9 cellular contexts compared by ENCODE assay signal in the genomic region with DNA sequence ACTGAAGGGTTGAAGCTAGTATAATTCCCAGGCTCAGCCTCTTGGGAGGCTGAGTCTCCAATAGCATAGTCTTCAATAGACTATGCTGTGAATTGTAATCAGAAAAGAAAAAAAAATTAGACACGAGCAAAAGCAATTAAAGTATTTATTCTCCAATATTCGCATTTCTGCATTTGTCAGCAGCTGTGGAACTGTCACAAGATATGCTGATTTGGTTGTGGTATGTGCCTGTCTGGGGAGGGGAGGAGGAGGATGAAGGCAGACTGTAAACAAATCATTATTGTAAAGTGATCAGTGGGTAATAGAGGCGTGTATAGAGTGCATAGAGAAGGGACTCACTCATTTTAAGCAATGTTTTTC. TPM values are rescaled to one million over a fixed set of nuclear protein-coding genes. Genes with fewer than 3 reads are reported as not detected.
A peak's percentile ranks its signal among the peaks of the same experiment; 100 is the strongest.
DNase-seq lines count a peak whose midpoint lies in the region; ATAC-seq and TF ChIP-seq lines count a peak whose summit lies in the region.
"Had no signal": no experiment of that assay in that cellular context is flagged by ENCODE, and none has a peak within 500 bp of the region (broad histone marks: within the 10 kb centered on the region; RNA-seq: fewer than 3 reads in every experiment).

No MANE protein-coding gene starts in this region.

- H3K4me1 ChIP-seq in heart right ventricle (peaks cover 0 to 55% (median 12%) of the 10 kb centered on the region in 9 donors), foreskin keratinocyte (no peaks in the 10 kb centered on the region)

- peaks cover 64% of the 10 kb centered on the region for H3K4me1 Mint-ChIP-seq in activated naive CD4-positive, alpha-beta T cell treated with anti-CD3 and anti-CD28 coated beads, Interleukin-2, amount 10 ng/mL, durations not matched to agents 7 days and 5 days
- H3K4me1 Mint-ChIP-seq in nephron progenitor cell = peaks cover 30% of the 10 kb centered on the region

- peak overlapping the region in 2 of 10 donors; percentile 30 to 36 for H3K4me3 ChIP-seq in heart right ventricle

- CTCF ChIA-PET in activated naive CD4-positive, alpha-beta T cell treated with anti-CD3 and anti-CD28 coated beads, Interleukin-2, amount 10 ng/mL, durations not matched to agents 7 days and 5 days (lab: Charles Lee) = interaction anchor here (0.9 to 1.9 kb wide), 3 partner anchors 23 to 110 kb away, joined by 3 to 7 read pairs (median 4); a partner anchor contains a TSS

- H3K9me3 Mint-ChIP-seq in activated naive CD4-positive, alpha-beta T cell treated with anti-CD3 and anti-CD28 coated beads, Interleukin-2, amount 10 ng/mL, durations not matched to agents 7 days and 5 days = no peaks in the 10 kb centered on the region
- no peaks in the 10 kb centered on the region for H3K9me3 Mint-ChIP-seq in nephron progenitor cell

- DNase-seq in activated naive CD4-positive, alpha-beta T cell treated with anti-CD3 and anti-CD28 coated beads, Interleukin-2, amount 10 ng/mL, durations not matched to agents 7 days and 5 days = peak; percentile 35
- DNase-seq in nephron progenitor cell (no peak), heart right ventricle (no peak), foreskin keratinocyte (no peak), globus pallidus (ENCODE audit: low spot score) (no peak)

- peaks cover 22% of the 10 kb centered on the region for H3K36me3 Mint-ChIP-seq in activated naive CD4-positive, alpha-beta T cell treated with anti-CD3 and anti-CD28 coated beads, Interleukin-2, amount 10 ng/mL, durations not matched to agents 7 days and 5 days
- no peaks in the 10 kb centered on the region for H3K36me3 Mint-ChIP-seq in nephron progenitor cell (ENCODE audit: low read depth)

- TF ChIP-seq CTCF in nephron progenitor cell (IDR thresholded peaks at IDR 0.05) (no peak), heart right ventricle (IDR thresholded peaks at IDR 0.05) (no peak), foreskin keratinocyte (conservative IDR thresholded peaks at IDR 0.05) (no peak)

- H3K27ac ChIP-seq in heart right ventricle = peak overlapping the region in 1 of 10 donors; percentile 86
- no peak overlapping the region for H3K27ac ChIP-seq in foreskin keratinocyte
- H3K27ac ChIP-seq: right lobe of liver had no signal

- H3K4me3 Mint-ChIP-seq in activated naive CD4-positive, alpha-beta T cell treated with anti-CD3 and anti-CD28 coated beads, Interleukin-2, amount 10 ng/mL, durations not matched to agents 7 days and 5 days = peak overlapping the region; percentile 64
- H3K4me3 Mint-ChIP-seq in nephron progenitor cell = peak overlapping the region; percentile 62

- no peaks in the 10 kb centered on the region for H3K27me3 Mint-ChIP-seq in activated naive CD4-positive, alpha-beta T cell treated with anti-CD3 and anti-CD28 coated beads, Interleukin-2, amount 10 ng/mL, durations not matched to agents 7 days and 5 days
- H3K27me3 Mint-ChIP-seq in nephron progenitor cell (ENCODE audit: low read depth, poor library complexity) = peaks cover 36% of the 10 kb centered on the region

- WGBS in heart right ventricle, 2 donors = 69 to 78% methylated on average over 3 of the region's 3 CpGs

- H3K27ac Mint-ChIP-seq in activated naive CD4-positive, alpha-beta T cell treated with anti-CD3 and anti-CD28 coated beads, Interleukin-2, amount 10 ng/mL, durations not matched to agents 7 days and 5 days = peak overlapping the region; percentile 100
- H3K27ac Mint-ChIP-seq in nephron progenitor cell = no peak overlapping the region

- intact Hi-C loops in heart right ventricle (cut with DNase I) = no loop called here

- peak; percentile 16 for ATAC-seq in GM18520 (IDR thresholded peaks at IDR 0.05; ENCODE audit: unreplicated experiment)
- ATAC-seq in HG03097 (IDR thresholded peaks at IDR 0.05; ENCODE audit: low FRiP score, unreplicated experiment) = peak; percentile 11
- no peak for ATAC-seq in heart right ventricle
- ATAC-seq in HG03159 (IDR thresholded peaks at IDR 0.05; ENCODE audit: unreplicated experiment) = no peak
- ATAC-seq in foreskin keratinocyte = no peak

- H3K36me3 ChIP-seq in heart right ventricle = no peaks in the 10 kb centered on the region
- H3K36me3 ChIP-seq: right lobe of liver had no signal

- no peaks in the 10 kb centered on the region for H3K27me3 ChIP-seq in heart right ventricle
- no peaks in the 10 kb centered on the region for H3K27me3 ChIP-seq in foreskin keratinocyte
- H3K27me3 ChIP-seq: right lobe of liver had no signal

- no peaks in the 10 kb centered on the region for H3K9me3 ChIP-seq in heart right ventricle
- H3K9me3 ChIP-seq: right lobe of liver had no signal

RNA-seq across cellular contexts. Expression of a gene that starts 10.1 kb away (rescaled TPM):
- total RNA-seq in heart right ventricle (10 to 100 TPM; 10.7 to 15.7 (median 13.8) TPM), foreskin keratinocyte (4.7 and 4.9 TPM in 2 replicates)
- polyA plus RNA-seq in heart right ventricle (1 to 10 TPM; 2.7 to 3.5 TPM), foreskin keratinocyte (0.84 and 0.95 TPM in 2 replicates)

RNA-seq across cellular contexts. Expression of a gene that starts 25.8 kb away (rescaled TPM):
- total RNA-seq in heart right ventricle = 10 to 100 TPM in 9 of 10 donors, 1 to 10 TPM in 1; 9.8 to 16.1 (median 13.3) TPM
- 10 to 100 TPM; 17.1 to 22.4 TPM for polyA plus RNA-seq in heart right ventricle
- total RNA-seq in foreskin keratinocyte = 22.5 and 24.6 TPM in 2 replicates
- 22.2 and 23.7 TPM in 2 replicates for polyA plus RNA-seq in foreskin keratinocyte

RNA-seq across cellular contexts. Expression of a gene that starts 49.3 kb away (rescaled TPM):
- total RNA-seq in heart right ventricle = 1 to 10 TPM in 5 of 10 donors, under 1 TPM in 5; 0.36 to 2.7 (median 1.0) TPM
- under 1 TPM; 0.51 TPM for polyA plus RNA-seq in heart right ventricle
- not detected in 2 replicates for total RNA-seq in foreskin keratinocyte
- 0.02 TPM in 1 of 2 replicates, not detected in the other for polyA plus RNA-seq in foreskin keratinocyte

Comparison
In these comparisons a context has a peak if more than half of its experiments do, and no peak if none do; other contexts are left out.
1. ATAC-seq: peak in GM18520 (single experiment) and HG03097 (single experiment); none in heart right ventricle (0 of 8), HG03159 (single experiment) and foreskin keratinocyte (single experiment).